9 cellular contexts compared by ENCODE assay signal in the genomic region with DNA sequence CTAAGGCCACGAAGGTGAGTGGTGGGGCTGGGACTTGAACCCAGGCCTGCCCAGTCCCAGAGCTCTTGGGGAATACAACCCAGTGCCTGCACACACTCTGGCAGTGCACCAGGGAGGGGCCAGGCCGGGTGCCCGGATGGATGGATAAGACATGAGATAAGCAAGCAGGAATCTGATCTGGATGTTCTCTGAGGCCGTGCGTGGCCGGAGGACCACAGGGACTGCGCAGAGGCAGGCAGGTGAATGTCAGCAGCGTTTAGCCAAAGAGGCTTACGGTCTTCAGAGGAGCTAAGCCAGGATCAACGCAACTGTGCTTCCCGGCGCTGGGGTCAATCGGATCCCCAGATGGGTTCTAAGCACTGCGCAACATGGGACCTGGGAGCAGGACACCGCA. TPM values are rescaled to one million over a fixed set of nuclear protein-coding genes. Genes with fewer than 3 reads are reported as not detected.
DNase-seq lines count a peak whose midpoint lies in the region; ATAC-seq, FAIRE-seq and TF ChIP-seq lines count a peak whose summit lies in the region.
"Had no signal": no experiment of that assay in that cellular context is flagged by ENCODE, and none has a peak within 500 bp of the region (broad histone marks: within the 10 kb centered on the region; RNA-seq: fewer than 3 reads in every experiment).

No MANE protein-coding gene starts in this region.

- H3K79me2 ChIP-seq in keratinocyte (ENCODE audit: control insufficient read depth, insufficient read depth, low read length) = peaks cover 58% of the 10 kb centered on the region

- peaks cover 23% of the 10 kb centered on the region for H4K20me1 ChIP-seq in keratinocyte (ENCODE audit: control insufficient read depth, extremely low read depth, insufficient read depth, low read length)

- H3K4me1 Mint-ChIP-seq in activated naive CD8-positive, alpha-beta T cell treated with anti-CD3 and anti-CD28 coated beads for 36 hours = peaks cover 31% of the 10 kb centered on the region

- H3K4me1 ChIP-seq in cardiac muscle cell (ENCODE audit: low read depth) (peaks cover 10% of the 10 kb centered on the region), keratinocyte (ENCODE audit: control insufficient read depth, extremely low read depth, insufficient read depth, low read length) (peaks cover 18% of the 10 kb centered on the region)

- peak overlapping the region; percentile 97 for H3K27ac ChIP-seq in cardiac muscle cell
- H3K27ac ChIP-seq in keratinocyte (ENCODE audit: control insufficient read depth, insufficient read depth, low read length) = peak overlapping the region; percentile 80
- peak overlapping the region; percentile 17 for H3K27ac ChIP-seq in temporal lobe (ENCODE audit: low read depth, low read length)

- H3K9me3 Mint-ChIP-seq in activated naive CD8-positive, alpha-beta T cell treated with anti-CD3 and anti-CD28 coated beads for 36 hours = no peaks in the 10 kb centered on the region

- no peak overlapping the region for H2AFZ ChIP-seq in keratinocyte (ENCODE audit: control insufficient read depth, low read length)

- ATAC-seq in Right ventricle myocardium inferior (no peak), HG03135 (IDR thresholded peaks at IDR 0.05; ENCODE audit: unreplicated experiment) (no peak)

- peak overlapping the region; percentile 89 for H3K9ac ChIP-seq in keratinocyte (ENCODE audit: control insufficient read depth, extremely low read depth, insufficient read depth, low read length)

- peak overlapping the region; percentile 90 for H3K4me3 Mint-ChIP-seq in activated naive CD8-positive, alpha-beta T cell treated with anti-CD3 and anti-CD28 coated beads for 36 hours

- H3K27me3 ChIP-seq in cardiac muscle cell (no peaks in the 10 kb centered on the region), keratinocyte (ENCODE audit: control insufficient read depth, extremely low read depth, insufficient read depth, low read length) (no peaks in the 10 kb centered on the region)

- dilution Hi-C loops in keratinocyte (cut with MboI; ENCODE audit: extremely low pct_ligation_motif_present, low sequenced_read_pairs) = no loop called here

- no peak for DNase-seq in cardiac muscle cell (ENCODE audit: low read depth in 1 of 2, low spot score in 1 of 2)
- no peak for DNase-seq in Right ventricle myocardium inferior (ENCODE audit: missing footprints)
- DNase-seq in activated naive CD8-positive, alpha-beta T cell treated with anti-CD3 and anti-CD28 coated beads for 36 hours = no peak
- DNase-seq in keratinocyte (ENCODE audit: low read depth, low spot score) = no peak
- DNase-seq in cerebellum (ENCODE audit: low spot score) = no peak
- DNase-seq in activated CD4-positive, CD25-positive, alpha-beta regulatory T cell (lab: John Stamatoyannopoulos, UW) = no peak

- no peak for FAIRE-seq in keratinocyte (lab: Jason Lieb, UNC)

- peak overlapping the region; percentile 94 for H3K27ac Mint-ChIP-seq in activated naive CD8-positive, alpha-beta T cell treated with anti-CD3 and anti-CD28 coated beads for 36 hours

- intact Hi-C loops in Right ventricle myocardium inferior (cut with DNase I) = loop anchor here (5.0 kb wide), 1 partner anchor 37 kb away; no protein-coding TSS in a partner anchor

- peak overlapping the region; percentile 75 for H3K4me2 ChIP-seq in keratinocyte (ENCODE audit: control insufficient read depth, extremely low read depth, insufficient read depth, low read depth, low read length)

- H3K27me3 Mint-ChIP-seq in activated naive CD8-positive, alpha-beta T cell treated with anti-CD3 and anti-CD28 coated beads for 36 hours = no peaks in the 10 kb centered on the region

- H3K9me1 ChIP-seq in keratinocyte (ENCODE audit: control insufficient read depth, extremely low read depth, insufficient read depth, low read length) = peaks cover 2% of the 10 kb centered on the region

- TF ChIP-seq CTCF in cardiac muscle cell (IDR thresholded peaks at IDR 0.05; ENCODE audit: low read depth, low read length) = no peak
- TF ChIP-seq CTCF in keratinocyte (optimal IDR thresholded peaks at IDR 0.05 in 1 of 3, IDR thresholded peaks at IDR 0.05 in 1 of 3, conservative IDR thresholded peaks at IDR 0.05 in 1 of 3; ENCODE audit: extremely low read depth in 1 of 3, insufficient read depth in 2 of 3, low read length in 3 of 3) = no peak

- peak overlapping the region; percentile 99 for H3K4me3 ChIP-seq in cardiac muscle cell
- peak overlapping the region; percentile 77 to 83 (median 77) for H3K4me3 ChIP-seq in keratinocyte (ENCODE audit: control insufficient read depth in 2 of 3, extremely low read depth in 1 of 3, insufficient read depth in 2 of 3, low read depth in 1 of 3, low read length in 3 of 3)

- no peaks in the 10 kb centered on the region for H3K36me3 ChIP-seq in cardiac muscle cell
- H3K36me3 ChIP-seq in keratinocyte (ENCODE audit: control insufficient read depth in 2 of 2, extremely low read depth in 1 of 2, insufficient read depth in 2 of 2, low read length in 2 of 2) = peaks cover 5 to 18% of the 10 kb centered on the region in 2 experiments

- peaks cover 19% of the 10 kb centered on the region for H3K36me3 Mint-ChIP-seq in activated naive CD8-positive, alpha-beta T cell treated with anti-CD3 and anti-CD28 coated beads for 36 hours

- H3K9me3 ChIP-seq in cardiac muscle cell (ENCODE audit: low read depth) (no peaks in the 10 kb centered on the region), keratinocyte (ENCODE audit: control insufficient read depth, low read depth, low read length) (no peaks in the 10 kb centered on the region)

RNA-seq across cellular contexts. Expression of a gene that starts 1.5 kb away (rescaled TPM):
- 43.0 and 45.5 TPM in 2 replicates for total RNA-seq in cardiac muscle cell
- 29.2 and 34.9 TPM in 2 replicates for polyA plus RNA-seq in cardiac muscle cell
- total RNA-seq in Right ventricle myocardium inferior = 35.3 TPM
- total RNA-seq in activated naive CD8-positive, alpha-beta T cell treated with anti-CD3 and anti-CD28 coated beads for 36 hours = 10 to 100 TPM; 34.2 to 35.6 TPM
- 4.0 to 10.7 TPM (median 5.6 TPM) in 3 replicates for polyA plus RNA-seq in keratinocyte
- 2.9 TPM for polyA plus RNA-seq in keratinocyte (2011; ENCODE audit: low read depth)
- 3.7 and 13.4 TPM in 2 replicates for polyA plus RNA-seq in keratinocyte (2011; cell fraction: cytosol; rRNA removed)
- 4.3 and 8.7 TPM in 2 replicates for polyA plus RNA-seq in keratinocyte (2011; cell fraction: nucleus; rRNA removed)
- polyA plus RNA-seq in keratinocyte (2012; ENCODE audit: low replicate concordance) = 5.8 and 21.8 TPM in 2 replicates
- polyA minus RNA-seq in keratinocyte = 2.9 to 6.1 TPM (median 4.0 TPM) in 3 replicates
- 37.2 TPM for polyA minus RNA-seq in keratinocyte (2011; cell fraction: cytosol; rRNA and poly(A)+ RNA removed)
- 5.2 and 8.5 TPM in 2 replicates for polyA minus RNA-seq in keratinocyte (2011; cell fraction: nucleus; rRNA and poly(A)+ RNA removed)
- total RNA-seq in temporal lobe = 10.1 TPM
- 13.6 TPM for total RNA-seq in cerebellum

RNA-seq across cellular contexts. Expression of a gene that starts 21.5 kb away (rescaled TPM):
- total RNA-seq in cardiac muscle cell (67.8 and 72.8 TPM in 2 replicates), Right ventricle myocardium inferior (29.1 TPM), temporal lobe (14.3 TPM), cerebellum (10.0 TPM)
- polyA plus RNA-seq in cardiac muscle cell (71.8 and 88.4 TPM in 2 replicates), keratinocyte (7.4 to 10.8 TPM (median 9.1 TPM) in 3 replicates)
- 10 to 100 TPM; 28.6 to 33.7 TPM for total RNA-seq in activated naive CD8-positive, alpha-beta T cell treated with anti-CD3 and anti-CD28 coated beads for 36 hours
- 1.4 TPM for polyA plus RNA-seq in keratinocyte (2011; ENCODE audit: low read depth)
- 4.0 and 11.5 TPM in 2 replicates for polyA plus RNA-seq in keratinocyte (2011; cell fraction: cytosol; rRNA removed)
- polyA plus RNA-seq in keratinocyte (2011; cell fraction: nucleus; rRNA removed) = 11.9 and 15.7 TPM in 2 replicates
- 6.4 and 12.7 TPM in 2 replicates for polyA plus RNA-seq in keratinocyte (2012; ENCODE audit: low replicate concordance)
- 4.5 to 8.2 TPM (median 4.8 TPM) in 3 replicates for polyA minus RNA-seq in keratinocyte
- 14.0 TPM for polyA minus RNA-seq in keratinocyte (2011; cell fraction: cytosol; rRNA and poly(A)+ RNA removed)
- polyA minus RNA-seq in keratinocyte (2011; cell fraction: nucleus; rRNA and poly(A)+ RNA removed) = 4.7 and 6.6 TPM in 2 replicates

RNA-seq across cellular contexts. Expression of a gene that starts 56.2 kb away (rescaled TPM):
- total RNA-seq in cardiac muscle cell (0.21 TPM in 1 of 2 replicates, not detected in the other), Right ventricle myocardium inferior (not detected), temporal lobe (0.25 TPM), cerebellum (not detected)
- polyA plus RNA-seq in cardiac muscle cell (not detected in 2 replicates), keratinocyte (not detected in 3 replicates)
- total RNA-seq in activated naive CD8-positive, alpha-beta T cell treated with anti-CD3 and anti-CD28 coated beads for 36 hours = not detected
- polyA plus RNA-seq in keratinocyte (2011; ENCODE audit: low read depth) = not detected
- not detected in 2 replicates for polyA plus RNA-seq in keratinocyte (2011; cell fraction: cytosol; rRNA removed)
- not detected in 2 replicates for polyA plus RNA-seq in keratinocyte (2011; cell fraction: nucleus; rRNA removed)
- polyA plus RNA-seq in keratinocyte (2012; ENCODE audit: low replicate concordance) = not detected in 2 replicates
- not detected in 3 replicates for polyA minus RNA-seq in keratinocyte
- not detected for polyA minus RNA-seq in keratinocyte (2011; cell fraction: cytosol; rRNA and poly(A)+ RNA removed)
- polyA minus RNA-seq in keratinocyte (2011; cell fraction: nucleus; rRNA and poly(A)+ RNA removed) = not detected in 2 replicates
- total RNA-seq: renal cortical epithelial cell had no signal

Comparison
In these comparisons a context has a peak if more than half of its experiments do, and no peak if none do; other contexts are left out.
1. H3K27ac ChIP-seq: peak in every context shown above with its lines; median percentile 97 in cardiac muscle cell; 80 in keratinocyte; 17 in temporal lobe.